9 cellular contexts compared by ENCODE assay signal in genomic region chr10:91880310-91880709, GRCh38. TPM values are rescaled to one million over a fixed set of nuclear protein-coding genes. Genes with fewer than 3 reads are reported as not detected.
DNase-seq lines count a peak whose midpoint lies in the region; ATAC-seq, FAIRE-seq and TF ChIP-seq lines count a peak whose summit lies in the region.
"Had no signal": no experiment of that assay in that cellular context is flagged by ENCODE, and none has a peak within 500 bp of the region (broad histone marks: within the 10 kb centered on the region; RNA-seq: fewer than 3 reads in every experiment).

No MANE protein-coding gene starts in this region.

- no peaks in the 10 kb centered on the region for H3K27me3 ChIP-seq in foreskin keratinocyte

- no peak overlapping the region for H3K27ac ChIP-seq in foreskin keratinocyte

- POLR2A ChIA-PET in HEK293T (lab: Yijun Ruan, JAX), result interaction anchor here (1.2 kb wide), 1 partner anchor 44 kb away, joined by 3 read pairs; the partner anchor contains the start of gene BTAF1

- in situ Hi-C loops in SK-MEL-5 (cut with HindIII; ENCODE audit: low pct_unique_long_range_greater_than_20kb, low sequenced_read_pairs), result no loop called here

- H3K4me1 ChIP-seq in foreskin keratinocyte, result peaks cover 9% of the 10 kb centered on the region

- TF ChIP-seq CTCF in foreskin keratinocyte (conservative IDR thresholded peaks at IDR 0.05) (peak; percentile 45), retinal pigment epithelial cell (conservative IDR thresholded peaks at IDR 0.05; ENCODE audit: low read depth, low read length) (peak; percentile 13)

- H3K4me3 ChIP-seq in retinal pigment epithelial cell (ENCODE audit: low read length), result no peak overlapping the region

- ATAC-seq in foreskin keratinocyte, result peak; percentile 78
- ATAC-seq: effector memory CD8-positive, alpha-beta T cell had no signal

- DNase-seq in HEK293T (ENCODE audit: extremely low spot score) (peak; percentile 22), SK-MEL-5 (ENCODE audit: low read depth, low spot score) (peak; percentile 35), foreskin keratinocyte (peak; percentile 59 to 85), retinal pigment epithelial cell (ENCODE audit: low read depth) (no peak), medulla oblongata (ENCODE audit: extremely low spot score) (no peak), GM19238 (ENCODE audit: insufficient read length, low spot score) (no peak), frontal cortex (ENCODE audit: low spot score in 2 of 2) (no peak)
- DNase-seq: activated CD4-positive, alpha-beta T cell treated with anti-CD3 and anti-CD28 coated beads for 4 hours; effector memory CD8-positive, alpha-beta T cell had no signal

- no peak for FAIRE-seq in frontal cortex (lab: Jason Lieb, UNC)

- CTCF ChIA-PET in HEK293T (lab: Yijun Ruan, JAX), result interaction anchor here (0.5 kb wide), 1 partner anchor 16 kb away, joined by 3 read pairs; no protein-coding TSS in a partner anchor

TF ChIP-seq in HEK293T, 16 proteins besides CTCF, POLR2A, EP300 and RAD21:
- TF ChIP-seq, protein P1, sequence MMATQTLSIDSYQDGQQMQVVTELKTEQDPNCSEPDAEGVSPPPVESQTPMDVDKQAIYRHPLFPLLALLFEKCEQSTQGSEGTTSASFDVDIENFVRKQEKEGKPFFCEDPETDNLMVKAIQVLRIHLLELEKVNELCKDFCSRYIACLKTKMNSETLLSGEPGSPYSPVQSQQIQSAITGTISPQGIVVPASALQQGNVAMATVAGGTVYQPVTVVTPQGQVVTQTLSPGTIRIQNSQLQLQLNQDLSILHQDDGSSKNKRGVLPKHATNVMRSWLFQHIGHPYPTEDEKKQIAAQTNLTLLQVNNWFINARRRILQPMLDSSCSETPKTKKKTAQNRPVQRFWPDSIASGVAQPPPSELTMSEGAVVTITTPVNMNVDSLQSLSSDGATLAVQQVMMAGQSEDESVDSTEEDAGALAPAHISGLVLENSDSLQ (IDR thresholded peaks at IDR 0.05), result no peak
- TF ChIP-seq L3MBTL2 (conservative IDR thresholded peaks at IDR 0.05) (no peak), CTBP1 (IDR thresholded peaks at IDR 0.05; ENCODE audit: borderline replicate concordance) (no peak), LEF1 (IDR thresholded peaks at IDR 0.05; ENCODE audit: borderline replicate concordance) (no peak), ARNT (IDR thresholded peaks at IDR 0.05) (no peak), SUZ12 (IDR thresholded peaks at IDR 0.05) (no peak), FOXM1 (IDR thresholded peaks at IDR 0.05; ENCODE audit: borderline replicate concordance) (no peak), HDGF (IDR thresholded peaks at IDR 0.05; ENCODE audit: borderline replicate concordance) (no peak), NFRKB (IDR thresholded peaks at IDR 0.05) (no peak), FOXA1 (IDR thresholded peaks at IDR 0.05) (no peak), FOXK2 (IDR thresholded peaks at IDR 0.05) (no peak), SP1 (IDR thresholded peaks at IDR 0.05) (no peak), BHLHE40 (IDR thresholded peaks at IDR 0.05; ENCODE audit: borderline replicate concordance) (no peak)
TF ChIP-seq in HEK293T: peak in this region for 0.

RNA-seq across cellular contexts. Expression of gene FGFBP3, which starts 29.0 kb away (rescaled TPM):
- total RNA-seq in SK-MEL-5 (2014; rRNA removed; shearing (Covaris generic)), result 0.72 and 0.74 TPM in 2 replicates
- 2.1 and 2.8 TPM in 2 replicates for polyA plus RNA-seq in SK-MEL-5 (2015; cell fraction: cytosol; rRNA removed)
- polyA plus RNA-seq in SK-MEL-5 (2015; cell fraction: nucleus; rRNA removed), result 0.93 and 1.5 TPM in 2 replicates
- 0.20 and 0.32 TPM in 2 replicates for total RNA-seq in foreskin keratinocyte
- 0.29 and 0.42 TPM in 2 replicates for polyA plus RNA-seq in foreskin keratinocyte
- 18.3 TPM for total RNA-seq in frontal cortex

RNA-seq across cellular contexts. Expression of gene BTAF1, which starts 43.3 kb away (rescaled TPM):
- 24.3 and 24.6 TPM in 2 replicates for total RNA-seq in SK-MEL-5 (2014; rRNA removed; shearing (Covaris generic))
- polyA plus RNA-seq in SK-MEL-5 (2015; cell fraction: cytosol; rRNA removed), result 8.2 and 11.5 TPM in 2 replicates
- 158 and 164 TPM in 2 replicates for polyA plus RNA-seq in SK-MEL-5 (2015; cell fraction: nucleus; rRNA removed)
- total RNA-seq in foreskin keratinocyte, result 23.7 and 24.1 TPM in 2 replicates
- 2.4 and 3.1 TPM in 2 replicates for polyA plus RNA-seq in foreskin keratinocyte
- total RNA-seq in frontal cortex, result 65.2 TPM

Comparison
In these comparisons a context has a peak if more than half of its experiments do, and no peak if none do; other contexts are left out.
1. DNase-seq: peak in HEK293T (single experiment), SK-MEL-5 (single experiment) and foreskin keratinocyte (2 of 2); none in retinal pigment epithelial cell (single experiment), medulla oblongata (single experiment), GM19238 (single experiment) and frontal cortex (0 of 2).
2. RNA of gene FGFBP3, which starts 29.0 kb away (total RNA-seq): 18.3 TPM in frontal cortex (single experiment); 0.72 to 0.74 TPM in SK-MEL-5 and 0.20 to 0.32 TPM in foreskin keratinocyte; every median in the first group is over 10 times any median in the second.